In genomic region chr5:158841481-158841880, GRCh38 we compare ENCODE assay signal across 27 cellular contexts.
"Had no signal": no experiment of that assay in that cellular context is flagged by ENCODE, and none has a peak within 500 bp of the region (broad histone marks: within the 10 kb centered on the region; RNA-seq: fewer than 3 reads in every experiment).

No MANE protein-coding gene starts in this region.

- H3K27ac ChIP-seq: ovary, prostate gland, suprapubic skin, transverse colon, VCaP had no signal

- H3K36me3 Mint-ChIP-seq: activated naive CD8-positive, alpha-beta T cell; mesothelial cell of epicardium; natural killer cell; T-cell had no signal

- H3K9me3 Mint-ChIP-seq: activated T-cell treated with anti-CD3 and anti-CD28 coated beads, Interleukin-2, amount 50 U/mL, for 24 hours; activated T-helper 2 cell treated with anti-CD3 and anti-CD28 coated beads, Interferon-gamma antibody, Interleukin-2, Interleukin-4, amounts not matched to agents 10 μg/mL and 5 μg/mL and 100 μg/mL, durations not matched to agents 14 hours and 24 hours and 36 hours; central memory CD8-positive, alpha-beta T cell; effector memory CD8-positive, alpha-beta T cell; mesothelial cell of epicardium; natural killer cell; stimulated activated naive CD8-positive, alpha-beta T cell treated with anti-CD3 and anti-CD28 coated beads, Interleukin-15, Interleukin-2, amounts not matched to agents 100 ng/mL and 50 ng/mL, for 24 hours; T-cell; T-helper 2 cell treated with Interferon-gamma antibody and Interleukin-4, amounts not matched to agents 5 μg/mL and 100 μg/mL, for 36 hours had no signal

- H3K36me3 ChIP-seq: ovary, prostate gland, suprapubic skin, transverse colon had no signal

- ATAC-seq: effector memory CD8-positive, alpha-beta T cell; esophagus mucosa; natural killer cell; T-cell had no signal

- H3K27me3 Mint-ChIP-seq: activated naive CD8-positive, alpha-beta T cell; stimulated activated naive CD8-positive, alpha-beta T cell treated with anti-CD3 and anti-CD28 coated beads, Interleukin-15, Interleukin-2, amounts not matched to agents 100 ng/mL and 50 ng/mL, for 24 hours had no signal

- FAIRE-seq: colon, endothelial cell of umbilical vein, frontal cortex, urothelium cell line had no signal

- H3K4me1 Mint-ChIP-seq: central memory CD8-positive, alpha-beta T cell; mesothelial cell of epicardium; natural killer cell; T-cell had no signal

- H3K27me3 ChIP-seq: ovary, suprapubic skin, transverse colon had no signal

- H3K4me3 ChIP-seq: lung, ovary, prostate gland, suprapubic skin, transverse colon had no signal

- H3K4me3 Mint-ChIP-seq: activated naive CD8-positive, alpha-beta T cell; activated T-cell treated with anti-CD3 and anti-CD28 coated beads, Interleukin-2, amount 50 U/mL, for 24 hours; central memory CD8-positive, alpha-beta T cell; effector memory CD8-positive, alpha-beta T cell; mesothelial cell of epicardium; natural killer cell; stimulated activated naive CD8-positive, alpha-beta T cell treated with anti-CD3 and anti-CD28 coated beads, Interleukin-15, Interleukin-2, amounts not matched to agents 100 ng/mL and 50 ng/mL, for 24 hours; T-cell; T-helper 2 cell treated with Interferon-gamma antibody and Interleukin-4, amounts not matched to agents 5 μg/mL and 100 μg/mL, for 36 hours had no signal

- DNase-seq: activated CD4-positive, alpha-beta T cell treated with anti-CD3 and anti-CD28 coated beads for 1 hour; activated CD4-positive, alpha-beta T cell treated with anti-CD3 and anti-CD28 coated beads, Interleukin-2, amount 50 U/mL, for 1 hour; activated naive CD4-positive, alpha-beta T cell; activated T-cell treated with anti-CD3 and anti-CD28 coated beads, Interleukin-2, amount 50 U/mL, for 24 hours; effector memory CD8-positive, alpha-beta T cell; islet precursor cell; left cardiac atrium; natural killer cell; ovary; stimulated activated CD4-positive, alpha-beta T cell treated with anti-CD3 and anti-CD28 coated beads, Interleukin-4, amount 100 ng/mL, for 24 hours; T-cell; transverse colon had no signal

- H3K9me3 ChIP-seq: ovary, prostate gland, suprapubic skin, transverse colon had no signal

- H3K27ac Mint-ChIP-seq: activated naive CD8-positive, alpha-beta T cell; activated T-cell treated with anti-CD3 and anti-CD28 coated beads, Interleukin-2, amount 50 U/mL, for 24 hours; activated T-helper 2 cell treated with anti-CD3 and anti-CD28 coated beads, Interferon-gamma antibody, Interleukin-2, Interleukin-4, amounts not matched to agents 10 μg/mL and 5 μg/mL and 100 μg/mL, durations not matched to agents 14 hours and 24 hours and 36 hours; effector memory CD8-positive, alpha-beta T cell; mesothelial cell of epicardium; natural killer cell; stimulated activated naive CD8-positive, alpha-beta T cell treated with anti-CD3 and anti-CD28 coated beads, Interleukin-15, Interleukin-2, amounts not matched to agents 100 ng/mL and 50 ng/mL, for 24 hours; T-cell; T-helper 2 cell treated with Interferon-gamma antibody and Interleukin-4, amounts not matched to agents 5 μg/mL and 100 μg/mL, for 36 hours had no signal

- H3K4me1 ChIP-seq: prostate gland, transverse colon had no signal
